8 cellular contexts compared by ENCODE assay signal in genomic region chr18:33839452-33840225, GRCh38.
DNase-seq lines count a peak whose midpoint lies in the region; TF ChIP-seq lines count a peak whose summit lies in the region.

No MANE protein-coding gene starts in this region.

- H3F3A ChIP-seq in GM23248 (ENCODE audit: insufficient read depth), result no peaks in the 10 kb centered on the region

- H3K4me2 ChIP-seq in GM23248 (ENCODE audit: unreplicated experiment), result no peak overlapping the region

- H3K4me1 ChIP-seq in GM23248 (ENCODE audit: insufficient read depth), result no peaks in the 10 kb centered on the region

- no peak overlapping the region for H2AFZ ChIP-seq in GM23248

- no peak overlapping the region for H3K27ac Mint-ChIP-seq in glutamatergic neuron (ENCODE audit: unreplicated experiment)

- H3K79me2 ChIP-seq in GM23248 (ENCODE audit: insufficient read depth), result no peaks in the 10 kb centered on the region

- H3K9me2 ChIP-seq in GM23248 (ENCODE audit: insufficient read depth), result no peaks in the 10 kb centered on the region

- no peak overlapping the region for H3K9ac ChIP-seq in GM23248

- H4K20me1 ChIP-seq in GM23248 (ENCODE audit: insufficient read depth), result no peaks in the 10 kb centered on the region

- TF ChIP-seq CTCF in glutamatergic neuron (IDR thresholded peaks at IDR 0.05; ENCODE audit: partially characterized antibody, unreplicated experiment), result peak; percentile 86

- no peak overlapping the region for H3K27ac ChIP-seq in GM23248

- H3K27me3 Mint-ChIP-seq in glutamatergic neuron (ENCODE audit: unreplicated experiment), result no peaks in the 10 kb centered on the region

- H3K36me3 ChIP-seq in GM23248 (ENCODE audit: low read depth), result no peaks in the 10 kb centered on the region

- in situ Hi-C loops in GM23248 (cut with MboI), result loop anchor here (25.0 kb wide), 1 partner anchor 473 kb away; no protein-coding TSS in a partner anchor

- H3K4me1 Mint-ChIP-seq in glutamatergic neuron (ENCODE audit: low read depth, unreplicated experiment), result peaks cover 2% of the 10 kb centered on the region

- WGBS in GM23248 (ENCODE audit: low coverage in 1 of 2, low lambda C conversion rate in 2 of 2, missing lambda C conversion rate in 2 of 2), 2 experiments, result 1% methylated on average over 6 of the region's 6 CpGs

- no peak overlapping the region for H3K4me3 Mint-ChIP-seq in glutamatergic neuron (ENCODE audit: unreplicated experiment)

- H3K27me3 ChIP-seq in GM23248 (replicated peaks; ENCODE audit: insufficient read depth), result no peaks in the 10 kb centered on the region

- DNase-seq in DMS153 treated with DMSO at 0.1 percent for 48 hours (lab: John Stamatoyannopoulos, UW; ENCODE audit: unreplicated experiment), result peak; percentile 76
- peak; percentile 46 for DNase-seq in GM23248
- DNase-seq in NCI-H1048 (lab: John Stamatoyannopoulos, UW), result peak; percentile 16
- DNase-seq in SW 1271 (lab: John Stamatoyannopoulos, UW), result peak; percentile 15 to 51
- DNase-seq in glutamatergic neuron, result no peak
- DNase-seq in superior temporal gyrus (ENCODE audit: extremely low spot score), result peak; percentile 84
- no peak for DNase-seq in stimulated activated naive CD4-positive, alpha-beta T cell (lab: John Stamatoyannopoulos, UW)
- no peak for DNase-seq in activated naive CD4-positive, alpha-beta T cell (lab: John Stamatoyannopoulos, UW)

- H3K9me3 Mint-ChIP-seq in glutamatergic neuron (ENCODE audit: unreplicated experiment), result no peaks in the 10 kb centered on the region

- no peaks in the 10 kb centered on the region for H3K9me3 ChIP-seq in GM23248 (ENCODE audit: low read depth)

- H3K36me3 Mint-ChIP-seq in glutamatergic neuron (ENCODE audit: unreplicated experiment), result no peaks in the 10 kb centered on the region

- H3K4me3 ChIP-seq in GM23248, result no peak overlapping the region

Comparison
In these comparisons a context has a peak if more than half of its experiments do, and no peak if none do; other contexts are left out.
1. DNase-seq: peak in DMS153 treated with DMSO at 0.1 percent for 48 hours (single experiment), GM23248 (single experiment), NCI-H1048 (single experiment), SW 1271 (2 of 2) and superior temporal gyrus (single experiment); none in glutamatergic neuron (single experiment), stimulated activated naive CD4-positive, alpha-beta T cell (0 of 6) and activated naive CD4-positive, alpha-beta T cell (0 of 4).